ENCODE assay signal across 12 cellular contexts in genomic region chr19:13506550-13506878, GRCh38. TPM values are rescaled to one million over a fixed set of nuclear protein-coding genes. Genes with fewer than 3 reads are reported as not detected.
A peak's percentile ranks its signal among the peaks of the same experiment; 100 is the strongest.
DNase-seq lines count a peak whose midpoint lies in the region; ATAC-seq, FAIRE-seq and TF ChIP-seq lines count a peak whose summit lies in the region.
"Had no signal": no experiment of that assay in that cellular context is flagged by ENCODE, and none has a peak within 500 bp of the region (broad histone marks: within the 10 kb centered on the region; RNA-seq: fewer than 3 reads in every experiment).

No MANE protein-coding gene starts in this region.

- H3K4me3 Mint-ChIP-seq in astrocyte (ENCODE audit: unreplicated experiment), result peak overlapping the region; percentile 84
- H3K4me3 Mint-ChIP-seq: activated T-helper 1 cell treated with anti-CD3 and anti-CD28 coated beads, Interleukin-12 subunit alpha, Interleukin-12 subunit beta, Interleukin-2, Interleukin-4 antibody, amounts not matched to agents 30 ng/mL and 10 ng/mL and 1 ng/mL, durations not matched to agents 14 hours and 24 hours and 36 hours had no signal

- no peak for TF ChIP-seq CTCF in astrocyte (IDR thresholded peaks at IDR 0.05; ENCODE audit: insufficient read depth, low read depth, low read length)
- no peak for TF ChIP-seq CTCF in stomach (IDR thresholded peaks at IDR 0.05)

- no peak for DNase-seq in astrocyte (ENCODE audit: low read depth)
- DNase-seq in stomach, result no peak
- DNase-seq in stimulated activated naive CD8-positive, alpha-beta T cell treated with anti-CD3 and anti-CD28 coated beads, Interleukin-15, Interleukin-2, amounts not matched to agents 100 U/mL and 50 U/mL, for 24 hours, result no peak
- DNase-seq: activated CD4-positive, alpha-beta T cell treated with anti-CD3 and anti-CD28 coated beads for 1 hour; erythroblast; occipital lobe had no signal

- peaks cover 4% of the 10 kb centered on the region for H3K4me1 Mint-ChIP-seq in astrocyte (ENCODE audit: low read depth, unreplicated experiment)

- H3K27me3 ChIP-seq in astrocyte (ENCODE audit: insufficient read depth, low read length) (peaks cover 43% of the 10 kb centered on the region), iPS-18a (ENCODE audit: control insufficient read depth, insufficient read depth, low read length) (peaks cover 28% of the 10 kb centered on the region), stomach (peaks cover 17 to 89% (median 52%) of the 10 kb centered on the region in 3 donors)

- peak overlapping the region; percentile 77 for H3K4me2 ChIP-seq in astrocyte (ENCODE audit: low read length)

- no peak overlapping the region for H3K27ac Mint-ChIP-seq in astrocyte (ENCODE audit: unreplicated experiment)
- H3K27ac Mint-ChIP-seq: activated T-helper 1 cell treated with anti-CD3 and anti-CD28 coated beads, Interleukin-12 subunit alpha, Interleukin-12 subunit beta, Interleukin-2, Interleukin-4 antibody, amounts not matched to agents 30 ng/mL and 10 ng/mL and 1 ng/mL, durations not matched to agents 14 hours and 24 hours and 36 hours had no signal

- no peaks in the 10 kb centered on the region for H3K9me3 Mint-ChIP-seq in astrocyte (ENCODE audit: unreplicated experiment)
- H3K9me3 Mint-ChIP-seq: activated T-helper 1 cell treated with anti-CD3 and anti-CD28 coated beads, Interleukin-12 subunit alpha, Interleukin-12 subunit beta, Interleukin-2, Interleukin-4 antibody, amounts not matched to agents 30 ng/mL and 10 ng/mL and 1 ng/mL, durations not matched to agents 14 hours and 24 hours and 36 hours had no signal

- H4K20me1 ChIP-seq in astrocyte (ENCODE audit: insufficient read depth, low read length), result no peaks in the 10 kb centered on the region

- TF ChIP-seq EP300 in stomach (IDR thresholded peaks at IDR 0.05), result no peak

- no peak for TF ChIP-seq POLR2A in stomach (IDR thresholded peaks at IDR 0.05)

- no peaks in the 10 kb centered on the region for H3K36me3 ChIP-seq in ES-I3 (ENCODE audit: insufficient read depth, low read length)
- H3K36me3 ChIP-seq in astrocyte (ENCODE audit: insufficient read depth, low read length), result no peaks in the 10 kb centered on the region
- H3K36me3 ChIP-seq in iPS-18a (ENCODE audit: control insufficient read depth, low read depth, low read length), result peaks cover 2% of the 10 kb centered on the region
- no peaks in the 10 kb centered on the region for H3K36me3 ChIP-seq in stomach

- H3K4me1 ChIP-seq in ES-I3 (ENCODE audit: insufficient read depth, low read length) (peaks cover 3% of the 10 kb centered on the region; the same call in 1 of the 2 replicates), astrocyte (ENCODE audit: insufficient read depth, low read length) (no peaks in the 10 kb centered on the region), iPS-18a (ENCODE audit: control insufficient read depth, low read depth, low read length) (peaks cover 9% of the 10 kb centered on the region), stomach (peaks cover 4 to 15% (median 9%) of the 10 kb centered on the region in 4 donors)

- no peaks in the 10 kb centered on the region for H3K9me3 ChIP-seq in ES-I3 (ENCODE audit: control insufficient read depth, insufficient read depth, low read length)
- no peaks in the 10 kb centered on the region for H3K9me3 ChIP-seq in astrocyte (ENCODE audit: insufficient read depth, low read depth, low read length)
- no peaks in the 10 kb centered on the region for H3K9me3 ChIP-seq in iPS-18a (ENCODE audit: control insufficient read depth, low read depth, low read length)
- no peaks in the 10 kb centered on the region for H3K9me3 ChIP-seq in stomach

- no peak for FAIRE-seq in astrocyte (lab: Jason Lieb, UNC)
- FAIRE-seq: bronchial epithelial cell had no signal

- H3K27ac ChIP-seq in astrocyte (ENCODE audit: low read depth, low read length) (no peak overlapping the region), iPS-18a (ENCODE audit: low read length) (no peak overlapping the region), stomach (no peak overlapping the region)

- H3K4me3 ChIP-seq in astrocyte (ENCODE audit: insufficient read depth, low read depth, low read length), result peak overlapping the region; percentile 28
- H3K4me3 ChIP-seq in iPS-18a (ENCODE audit: low read length), result peak overlapping the region; percentile 82
- peak overlapping the region; percentile 34 to 43 (median 38) for H3K4me3 ChIP-seq in stomach

- no peaks in the 10 kb centered on the region for H3K36me3 Mint-ChIP-seq in astrocyte (ENCODE audit: low read depth, unreplicated experiment)

- no peak overlapping the region for H2AFZ ChIP-seq in astrocyte (ENCODE audit: low read depth, low read length)

- intact Hi-C loops in stomach (cut with DNase I; ENCODE audit: low total_unique reads), result no loop called here

- H3K79me2 ChIP-seq in astrocyte (ENCODE audit: insufficient read depth, low read length), result no peaks in the 10 kb centered on the region

- peaks cover 55% of the 10 kb centered on the region for H3K27me3 Mint-ChIP-seq in astrocyte (ENCODE audit: low read depth, unreplicated experiment)

- H3K9ac ChIP-seq in ES-I3 (ENCODE audit: low read depth, low read length), result peak overlapping the region; percentile 66; the same call in 1 of the 2 replicates
- no peak overlapping the region for H3K9ac ChIP-seq in astrocyte (ENCODE audit: low read length)
- peak overlapping the region; percentile 59 for H3K9ac ChIP-seq in iPS-18a (ENCODE audit: low read length)

- 1 to 3% (median 2%) methylated on average over 15 of the region's 15 CpGs for WGBS in stomach, 5 donors

- ATAC-seq in HG03571 (IDR thresholded peaks at IDR 0.05; ENCODE audit: unreplicated experiment) (no peak), GM21737 (IDR thresholded peaks at IDR 0.05; ENCODE audit: unreplicated experiment) (no peak)
- no peak for ATAC-seq in stimulated activated naive CD8-positive, alpha-beta T cell treated with anti-CD3 and anti-CD28 coated beads, Interleukin-15, Interleukin-2, amounts not matched to agents 100 U/mL and 50 U/mL, for 24 hours

RNA-seq across cellular contexts. Expression of gene CACNA1A, which starts 0.2 kb away (rescaled TPM):
- 7.9 and 9.4 TPM in 2 replicates for total RNA-seq in astrocyte
- 10 to 100 TPM in 1 of 5 donors, 1 to 10 TPM in 2, under 1 TPM in 1, not detected in 1; 0.58 to 12.5 (median 7.3) TPM for total RNA-seq in stomach
- 1 to 10 TPM in 1 of 3 donors, under 1 TPM in 2; 0.68 to 3.8 (median 0.81) TPM for polyA plus RNA-seq in stomach

Comparison
In these comparisons a context has a peak if more than half of its experiments do, and no peak if none do; other contexts are left out.
1. H3K4me3 ChIP-seq: peak in every context shown above with its lines; median percentile 82 in iPS-18a; 38 in stomach; 28 in astrocyte.